In genomic region chr1:245730796-245731195, GRCh38 we compare ENCODE assay signal across 34 cellular contexts.
"Had no signal": no experiment of that assay in that cellular context is flagged by ENCODE, and none has a peak within 500 bp of the region (broad histone marks: within the 10 kb centered on the region; RNA-seq: fewer than 3 reads in every experiment).

No MANE protein-coding gene starts in this region.

- H3K4me1 Mint-ChIP-seq: activated B cell treated with CpG ODN at 0.5 μM for 24 hours; activated CD4-positive, alpha-beta T cell treated with anti-CD3 and anti-CD28 coated beads, Interleukin-2, amount 10 ng/mL, durations not matched to agents 24 days and 14 days; activated naive CD4-positive, alpha-beta T cell treated with anti-CD3 and anti-CD28 coated beads, Interleukin-2, amount 10 ng/mL, durations not matched to agents 7 days and 5 days; activated naive CD4-positive, alpha-beta T cell treated with anti-CD3 and anti-CD28 coated beads, Interleukin-2, amount 50 U/mL, for 24 hours; activated naive CD8-positive, alpha-beta T cell treated with anti-CD3 and anti-CD28 coated beads, Interleukin-2, amount 10 ng/mL, durations not matched to agents 7 days and 5 days; activated naive CD8-positive, alpha-beta T cell treated with anti-CD3 and anti-CD28 coated beads, Interleukin-2, amount 50 U/mL, for 24 hours had no signal

- H3K27ac Mint-ChIP-seq: activated B cell treated with CpG ODN at 0.5 μM for 24 hours; activated CD4-positive, alpha-beta memory T cell treated with anti-CD3 and anti-CD28 coated beads for 36 hours; activated CD4-positive, alpha-beta T cell treated with anti-CD3 and anti-CD28 coated beads, Interleukin-2, amount 10 ng/mL, durations not matched to agents 24 days and 14 days; activated CD8-positive, alpha-beta T cell treated with anti-CD3 and anti-CD28 coated beads for 36 hours; activated naive CD4-positive, alpha-beta T cell treated with anti-CD3 and anti-CD28 coated beads, Interleukin-2, amount 10 ng/mL, durations not matched to agents 7 days and 5 days; activated naive CD4-positive, alpha-beta T cell treated with anti-CD3 and anti-CD28 coated beads, Interleukin-2, amount 50 U/mL, for 24 hours; activated naive CD8-positive, alpha-beta T cell; activated naive CD8-positive, alpha-beta T cell treated with anti-CD3 and anti-CD28 coated beads, Interleukin-2, amount 10 ng/mL, durations not matched to agents 7 days and 5 days; activated naive CD8-positive, alpha-beta T cell treated with anti-CD3 and anti-CD28 coated beads, Interleukin-2, amount 50 U/mL, for 24 hours; activated T-cell treated with anti-CD3 and anti-CD28 coated beads, Interleukin-2, amount 50 U/mL, for 24 hours; activated T-helper 2 cell treated with anti-CD3 and anti-CD28 coated beads, Interferon-gamma antibody, Interleukin-2, Interleukin-4, amounts not matched to agents 10 μg/mL and 5 μg/mL and 100 μg/mL, durations not matched to agents 14 hours and 24 hours and 36 hours; T-helper 1 cell treated with Interleukin-12 subunit alpha and Interleukin-12 subunit beta and Interleukin-4 antibody, amounts not matched to agents 30 μg/mL and 1 μg/mL, for 36 hours; T-helper 2 cell treated with Interferon-gamma antibody and Interleukin-4, amounts not matched to agents 5 μg/mL and 100 μg/mL, for 36 hours had no signal

- H3K36me3 Mint-ChIP-seq: activated naive CD4-positive, alpha-beta T cell treated with anti-CD3 and anti-CD28 coated beads, Interleukin-2, amount 10 ng/mL, durations not matched to agents 7 days and 5 days had no signal

- H3K4me3 ChIP-seq: ascending aorta, body of pancreas, breast epithelium had no signal

- H3K4me3 Mint-ChIP-seq: activated B cell treated with CpG ODN at 0.5 μM for 24 hours; activated CD4-positive, alpha-beta memory T cell treated with anti-CD3 and anti-CD28 coated beads for 36 hours; activated CD4-positive, alpha-beta T cell treated with anti-CD3 and anti-CD28 coated beads, Interleukin-2, amount 10 ng/mL, durations not matched to agents 24 days and 14 days; activated CD8-positive, alpha-beta T cell treated with anti-CD3 and anti-CD28 coated beads for 36 hours; activated naive CD4-positive, alpha-beta T cell treated with anti-CD3 and anti-CD28 coated beads, Interleukin-2, amount 10 ng/mL, durations not matched to agents 7 days and 5 days; activated naive CD4-positive, alpha-beta T cell treated with anti-CD3 and anti-CD28 coated beads, Interleukin-2, amount 50 U/mL, for 24 hours; activated naive CD8-positive, alpha-beta T cell; activated naive CD8-positive, alpha-beta T cell treated with anti-CD3 and anti-CD28 coated beads, Interleukin-2, amount 10 ng/mL, durations not matched to agents 7 days and 5 days; activated naive CD8-positive, alpha-beta T cell treated with anti-CD3 and anti-CD28 coated beads, Interleukin-2, amount 50 U/mL, for 24 hours; activated T-cell treated with anti-CD3 and anti-CD28 coated beads, Interleukin-2, amount 50 U/mL, for 24 hours; T-helper 1 cell treated with Interleukin-12 subunit alpha and Interleukin-12 subunit beta and Interleukin-4 antibody, amounts not matched to agents 30 μg/mL and 1 μg/mL, for 36 hours; T-helper 2 cell treated with Interferon-gamma antibody and Interleukin-4, amounts not matched to agents 5 μg/mL and 100 μg/mL, for 36 hours had no signal

- H3K27ac ChIP-seq: ascending aorta, body of pancreas, brain microvascular endothelial cell, breast epithelium, VCaP had no signal

- H3K27me3 Mint-ChIP-seq: activated B cell treated with CpG ODN at 0.5 μM for 24 hours; activated CD4-positive, alpha-beta memory T cell treated with anti-CD3 and anti-CD28 coated beads for 36 hours; activated naive CD4-positive, alpha-beta T cell treated with anti-CD3 and anti-CD28 coated beads, Interleukin-2, amount 10 ng/mL, durations not matched to agents 7 days and 5 days; activated naive CD4-positive, alpha-beta T cell treated with anti-CD3 and anti-CD28 coated beads, Interleukin-2, amount 50 U/mL, for 24 hours; activated naive CD8-positive, alpha-beta T cell; activated naive CD8-positive, alpha-beta T cell treated with anti-CD3 and anti-CD28 coated beads, Interleukin-2, amount 50 U/mL, for 24 hours; activated T-cell treated with anti-CD3 and anti-CD28 coated beads, Interleukin-2, amount 50 U/mL, for 24 hours had no signal

- H3K36me3 ChIP-seq: ascending aorta, brain microvascular endothelial cell, breast epithelium had no signal

- DNase-seq: activated B cell treated with CpG ODN at 0.5 μM for 24 hours; activated CD4-positive, alpha-beta memory T cell treated with anti-CD3 and anti-CD28 coated beads for 36 hours; activated CD4-positive, alpha-beta T cell treated with anti-CD3 and anti-CD28 coated beads for 4 hours; activated CD4-positive, alpha-beta T cell treated with anti-CD3 and anti-CD28 coated beads, Interleukin-2, amount 10 ng/mL, durations not matched to agents 24 days and 14 days; activated CD4-positive, alpha-beta T cell treated with anti-CD3 and anti-CD28 coated beads, Interleukin-2, amount 50 U/mL, for 1 hour; activated CD4-positive, alpha-beta T cell treated with anti-CD3 and anti-CD28 coated beads, Interleukin-2, amount 50 U/mL, for 4 hours; activated CD4-positive, CD25-positive, alpha-beta regulatory T cell treated with anti-CD3 and anti-CD28 coated beads, Interleukin-2, amount 50 U/mL, for 72 hours; activated CD8-positive, alpha-beta memory T cell treated with anti-CD3 and anti-CD28 coated beads, Interleukin-2, amount 50 U/mL, for 4 hours; activated CD8-positive, alpha-beta T cell treated with anti-CD3 and anti-CD28 coated beads for 36 hours; activated effector memory CD4-positive, alpha-beta T cell treated with Interleukin-2 at 50 U/mL for 16 hours; activated gamma-delta T cell; activated naive CD4-positive, alpha-beta T cell treated with anti-CD3 and anti-CD28 coated beads, Interleukin-2, amount 10 ng/mL, durations not matched to agents 7 days and 5 days; activated naive CD4-positive, alpha-beta T cell treated with Interleukin-2 at 50 U/mL for 16 hours; activated naive CD8-positive, alpha-beta T cell treated with anti-CD3 and anti-CD28 coated beads, Interleukin-2, amount 10 ng/mL, durations not matched to agents 7 days and 5 days; activated naive CD8-positive, alpha-beta T cell treated with anti-CD3 and anti-CD28 coated beads, Interleukin-2, amount 50 U/mL, for 24 hours; activated T-cell treated with anti-CD3 and anti-CD28 coated beads, Interleukin-2, amount 50 U/mL, for 24 hours; activated T-cell treated with anti-CD3 and anti-CD28 coated beads, Interleukin-2, amount 50 U/mL, for 48 hours; amniotic stem cell; anterior cingulate cortex; body of pancreas; brain microvascular endothelial cell; central memory CD4-positive, alpha-beta T cell; SW 1271; T-helper 1 cell; T-helper 2 cell; T-helper 9 cell had no signal

- H3K4me1 ChIP-seq: ascending aorta, body of pancreas, breast epithelium had no signal

- H3K27me3 ChIP-seq: ascending aorta, body of pancreas, brain microvascular endothelial cell, breast epithelium had no signal
